Comparison of ENCODE assay signal across 7 cellular contexts in the genomic region with DNA sequence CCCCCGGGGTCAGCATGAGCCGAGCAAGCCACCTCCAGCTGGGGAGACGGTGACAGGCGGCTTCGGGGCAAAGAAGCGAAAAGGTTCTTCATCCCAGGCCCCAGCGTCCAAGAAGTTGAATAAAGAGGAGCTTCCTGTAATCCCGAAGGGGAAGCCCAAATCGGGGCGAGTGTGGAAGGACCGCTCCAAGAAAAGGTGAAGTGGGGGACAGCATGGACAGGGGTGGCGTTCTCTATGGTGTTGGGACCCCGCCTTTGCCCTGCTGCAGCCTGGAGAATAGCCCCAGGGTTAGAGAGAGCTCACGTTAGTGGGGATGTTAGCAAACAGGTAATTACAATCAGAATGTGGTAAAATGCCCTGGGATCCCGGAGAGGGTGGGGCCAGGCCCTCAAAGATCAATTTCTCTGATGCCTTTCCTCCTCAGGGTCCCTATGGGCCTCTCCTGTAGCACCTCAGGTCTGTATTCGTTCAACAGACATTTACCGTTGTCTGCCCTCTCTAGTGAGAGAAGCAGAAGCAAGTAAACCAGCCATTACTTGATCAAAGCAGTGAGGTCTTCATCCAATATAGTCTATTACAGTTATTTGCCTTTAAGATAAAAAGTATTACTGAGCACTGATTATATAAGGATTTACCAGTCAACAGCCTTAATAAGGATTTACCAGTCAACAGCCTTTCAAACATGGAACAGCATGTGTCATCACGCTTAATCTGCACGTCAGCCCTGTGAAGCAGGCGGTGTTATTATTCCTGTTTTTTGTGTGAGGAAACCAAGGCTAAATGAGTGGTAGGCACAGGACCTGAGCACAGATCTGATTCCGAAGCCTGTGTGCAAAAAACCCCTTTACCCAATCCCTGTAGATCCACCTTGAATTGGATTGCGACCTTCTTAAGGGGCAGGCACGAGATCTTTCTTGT. TPM values are rescaled to one million over a fixed set of nuclear protein-coding genes. Genes with fewer than 3 reads are reported as not detected.
DNase-seq lines count a peak whose midpoint lies in the region; ATAC-seq and TF ChIP-seq lines count a peak whose summit lies in the region.

No MANE protein-coding gene starts in this region.

- no peak for TF ChIP-seq CTCF in foreskin fibroblast (IDR thresholded peaks at IDR 0.05; ENCODE audit: low read depth, low read length)

- CTCF ChIA-PET in T-cell (lab: Charles Lee): interaction anchor here (0.7 to 1.3 kb wide), 3 partner anchors 12 to 285 kb away, joined by 3 to 5 read pairs (median 4); a partner anchor contains a TSS

- peak overlapping the region; percentile 91 to 97 for H3K27ac Mint-ChIP-seq in T-cell

- peak overlapping the region; percentile 94 for H3K9ac ChIP-seq in skeletal muscle satellite cell (ENCODE audit: low read depth, low read length)

- no peaks in the 10 kb centered on the region for H3K9me3 Mint-ChIP-seq in T-cell

- peaks cover 42 to 51% (median 48%) of the 10 kb centered on the region in 3 donors for H3K4me1 Mint-ChIP-seq in T-cell

- H3K4me3 ChIP-seq in foreskin fibroblast (ENCODE audit: low read depth in 1 of 2, low read length in 2 of 2) (peak overlapping the region; percentile 95 to 96), skeletal muscle satellite cell (ENCODE audit: low read length) (peak overlapping the region; percentile 93)

- peaks cover 39% of the 10 kb centered on the region for H3K4me1 ChIP-seq in skeletal muscle satellite cell (ENCODE audit: control insufficient read depth, insufficient read depth, low read length)

- peaks cover 3% of the 10 kb centered on the region for H3K36me3 Mint-ChIP-seq in T-cell

- peak overlapping the region; percentile 84 for H3K4me2 ChIP-seq in skeletal muscle satellite cell (ENCODE audit: low read length)

- peak overlapping the region; percentile 85 to 97 (median 89) for H3K4me3 Mint-ChIP-seq in T-cell

- POLR2A ChIA-PET in T-cell (lab: Charles Lee): no interaction called here

- no peaks in the 10 kb centered on the region for H3K27me3 ChIP-seq in skeletal muscle satellite cell (ENCODE audit: control insufficient read depth, insufficient read depth, low read length)

- H3K9me3 ChIP-seq in skeletal muscle satellite cell (replicated peaks; ENCODE audit: low read length): no peaks in the 10 kb centered on the region

- H3K27me3 Mint-ChIP-seq in T-cell: no peaks in the 10 kb centered on the region

- ATAC-seq in T-cell (replicated peaks in 1 of 4) (no peak), GM21786 (IDR thresholded peaks at IDR 0.05; ENCODE audit: unreplicated experiment) (no peak), HG03354 (IDR thresholded peaks at IDR 0.05; ENCODE audit: poor library complexity, severe bottlenecking, unreplicated experiment) (no peak)

- H3K36me3 ChIP-seq in skeletal muscle satellite cell (ENCODE audit: insufficient read depth, low read length): peaks cover 4% of the 10 kb centered on the region

- DNase-seq in HCEC 1CT (peak; percentile 36), T-cell (peak in 1 of 34 experiments; percentile 14), foreskin fibroblast (peak in 1 of 2 donors; percentile 45), 8988T (no peak)

RNA-seq across cellular contexts. Expression of a gene that starts 1.0 kb away (rescaled TPM):
- 10 to 100 TPM; 11.6 to 20.7 (median 16.3) TPM for total RNA-seq in T-cell
- 32.7 and 40.8 TPM in 2 replicates for total RNA-seq in skeletal muscle satellite cell (2012; rRNA removed)

RNA-seq across cellular contexts. Expression of a gene that starts 12.8 kb away (rescaled TPM):
- total RNA-seq in T-cell: 10 to 100 TPM in 1 of 5 donors, 1 to 10 TPM in 4; 1.6 to 23.1 (median 2.7) TPM
- total RNA-seq in skeletal muscle satellite cell (2012; rRNA removed): 0.87 and 1.5 TPM in 2 replicates

RNA-seq across cellular contexts. Expression of a gene that starts 24.4 kb away (rescaled TPM):
- 1 to 10 TPM in 1 of 5 donors, under 1 TPM in 1, not detected in 3; 0.20 to 1.0 TPM for total RNA-seq in T-cell
- total RNA-seq in skeletal muscle satellite cell (2012; rRNA removed): 0.76 and 3.7 TPM in 2 replicates

RNA-seq across cellular contexts. Expression of a gene that starts 57.8 kb away (rescaled TPM):
- not detected for total RNA-seq in T-cell
- total RNA-seq in skeletal muscle satellite cell (2012; rRNA removed): not detected in 2 replicates
